2 cellular contexts compared by ENCODE assay signal in the genomic region with DNA sequence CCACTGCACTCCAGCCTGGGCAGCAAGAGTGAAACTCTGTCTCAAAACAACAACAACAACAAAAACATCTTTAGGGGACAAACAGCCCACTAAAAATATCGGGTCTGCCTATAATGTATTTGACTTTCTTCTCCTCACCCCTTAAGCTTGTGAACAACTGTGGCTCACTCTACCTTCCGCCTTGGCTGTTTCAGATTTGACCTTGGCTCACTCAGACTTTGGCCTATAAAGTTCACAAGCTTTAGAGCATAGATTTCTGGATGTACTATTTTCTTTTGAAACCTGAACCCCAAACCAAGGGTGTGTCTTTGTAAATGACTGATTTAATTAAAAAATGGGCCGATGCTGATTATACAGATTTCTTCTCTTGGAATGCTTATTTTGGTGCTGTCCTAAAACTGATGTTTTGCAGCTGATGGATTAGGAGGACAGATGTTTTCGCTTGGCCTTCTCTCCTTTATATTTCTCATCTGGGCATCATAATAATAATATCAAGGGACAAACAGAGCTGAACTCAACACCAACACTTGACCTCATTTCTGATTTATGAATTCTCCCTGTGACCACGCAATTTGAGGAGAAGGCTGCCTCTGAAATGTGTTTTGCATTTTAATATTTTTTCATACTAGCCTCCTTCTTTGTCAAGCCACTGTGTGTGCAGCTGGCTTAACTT.
TF ChIP-seq lines count a peak whose summit lies in the region.

No MANE protein-coding gene starts in this region.

TF ChIP-seq in IMR-90, 13 proteins besides CTCF, POLR2A, EP300 and RAD21:
- TF ChIP-seq SMC3 (IDR thresholded peaks at IDR 0.05; ENCODE audit: low read depth, low read length) (no peak), ELK1 (IDR thresholded peaks at IDR 0.05; ENCODE audit: borderline replicate concordance, low read depth, low read length) (no peak), MAFK (IDR thresholded peaks at IDR 0.05; ENCODE audit: low read depth, low read length) (no peak), MXI1 (IDR thresholded peaks at IDR 0.05; ENCODE audit: borderline replicate concordance, low read depth, low read length) (no peak), CHD1 (IDR thresholded peaks at IDR 0.05; ENCODE audit: low read depth, low read length) (no peak), NFE2L2 (IDR thresholded peaks at IDR 0.05; ENCODE audit: low read depth, low read length) (no peak), RCOR1 (IDR thresholded peaks at IDR 0.05; ENCODE audit: insufficient replicate concordance, low read length) (no peak), MAZ (IDR thresholded peaks at IDR 0.05; ENCODE audit: borderline replicate concordance, low read depth, low read length) (no peak), FOS (IDR thresholded peaks at IDR 0.05; ENCODE audit: low read depth, low read length) (no peak), BHLHE40 (IDR thresholded peaks at IDR 0.05; ENCODE audit: low read depth, low read length) (no peak), CEBPB (IDR thresholded peaks at IDR 0.05; ENCODE audit: low read depth, low read length) (no peak), USF2 (IDR thresholded peaks at IDR 0.05; ENCODE audit: low read depth, low read length) (no peak), RFX5 (IDR thresholded peaks at IDR 0.05; ENCODE audit: low read depth, low read length) (no peak)
TF ChIP-seq in IMR-90: peak in this region for 0.

TF ChIP-seq in HEK293T, 16 proteins besides CTCF, POLR2A, EP300 and RAD21:
- TF ChIP-seq SP1 (IDR thresholded peaks at IDR 0.05), result no peak
